In the genomic region with DNA sequence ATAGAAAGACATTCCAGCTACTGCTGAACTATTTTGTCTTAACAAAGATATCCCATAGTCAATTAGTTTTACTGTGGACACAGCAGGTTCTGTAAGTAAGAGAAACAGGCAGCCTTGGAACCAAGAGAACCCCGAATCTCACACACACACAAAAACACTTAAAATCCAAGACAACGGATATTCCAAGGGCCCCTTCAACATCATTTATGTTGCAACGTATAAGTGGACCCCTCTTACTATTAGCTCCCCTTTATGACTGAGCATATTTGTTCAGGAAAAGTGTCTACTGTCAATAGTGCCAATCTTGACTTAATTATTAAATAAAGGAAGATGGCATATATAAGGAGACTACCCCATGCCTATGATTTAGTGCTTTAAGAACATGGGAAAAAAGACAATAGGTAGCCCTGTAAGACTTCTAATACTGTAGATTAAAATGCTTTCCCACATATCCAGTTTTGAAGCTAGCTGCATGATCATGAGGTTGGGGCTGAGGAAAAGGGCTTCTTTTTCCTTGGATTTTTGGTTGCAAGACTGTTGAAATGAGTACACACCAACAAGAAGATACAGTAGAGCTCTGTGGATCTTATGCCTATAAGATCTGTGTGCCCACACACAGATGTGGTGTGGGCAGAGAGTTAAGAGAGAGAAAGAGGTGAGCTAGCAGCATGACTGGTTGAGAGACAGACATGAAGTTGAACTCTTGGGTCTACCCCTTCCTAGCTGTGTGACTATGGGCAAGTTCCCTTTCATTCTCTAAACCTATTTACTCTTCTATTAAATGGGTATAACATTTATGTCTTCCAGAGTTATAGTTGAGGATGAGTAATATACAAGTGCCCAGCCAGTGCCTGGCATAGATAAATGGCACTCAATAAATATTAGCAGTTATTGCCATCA, we compare ENCODE assay signal across 16 cellular contexts. TPM values are rescaled to one million over a fixed set of nuclear protein-coding genes. Genes with fewer than 3 reads are reported as not detected.
A peak's percentile ranks its signal among the peaks of the same experiment; 100 is the strongest.
DNase-seq lines count a peak whose midpoint lies in the region; ATAC-seq and TF ChIP-seq lines count a peak whose summit lies in the region.
"Had no signal": no experiment of that assay in that cellular context is flagged by ENCODE, and none has a peak within 500 bp of the region (broad histone marks: within the 10 kb centered on the region; RNA-seq: fewer than 3 reads in every experiment).

No MANE protein-coding gene starts in this region.

- H3K27me3 ChIP-seq in uterus, result no peaks in the 10 kb centered on the region
- H3K27me3 ChIP-seq: testis had no signal

- H3K27ac ChIP-seq in uterus, result no peak overlapping the region
- H3K27ac ChIP-seq: testis, WERI-Rb-1 had no signal

- H3K4me3 ChIP-seq in uterus, result no peak overlapping the region
- H3K4me3 ChIP-seq: testis had no signal

- peaks cover 3% of the 10 kb centered on the region for H3K9me3 Mint-ChIP-seq in activated CD4-positive, alpha-beta T cell treated with anti-CD3 and anti-CD28 coated beads, Interleukin-2, amount 10 ng/mL, durations not matched to agents 7 days and 5 days
- no peaks in the 10 kb centered on the region for H3K9me3 Mint-ChIP-seq in activated naive CD8-positive, alpha-beta T cell treated with anti-CD3 and anti-CD28 coated beads, Interleukin-2, amount 50 U/mL, for 24 hours
- H3K9me3 Mint-ChIP-seq in neural crest cell (peaks cover 16% of the 10 kb centered on the region), CD14-positive monocyte (no peaks in the 10 kb centered on the region)

- H3K27me3 Mint-ChIP-seq in activated CD4-positive, alpha-beta T cell treated with anti-CD3 and anti-CD28 coated beads, Interleukin-2, amount 10 ng/mL, durations not matched to agents 7 days and 5 days, result peaks cover 8% of the 10 kb centered on the region
- peaks cover 8% of the 10 kb centered on the region for H3K27me3 Mint-ChIP-seq in activated naive CD8-positive, alpha-beta T cell treated with anti-CD3 and anti-CD28 coated beads, Interleukin-2, amount 50 U/mL, for 24 hours
- peaks cover 10% of the 10 kb centered on the region for H3K27me3 Mint-ChIP-seq in neural crest cell (ENCODE audit: low read depth)
- H3K27me3 Mint-ChIP-seq in CD14-positive monocyte (ENCODE audit: low read depth in 3 of 3), result peaks cover 3 to 8% (median 7%) of the 10 kb centered on the region in 3 donors

- ATAC-seq in activated naive CD8-positive, alpha-beta T cell treated with anti-CD3 and anti-CD28 coated beads, Interleukin-2, amount 50 U/mL, for 24 hours, result no peak
- ATAC-seq: PC-3 had no signal

- no peaks in the 10 kb centered on the region for H3K4me1 ChIP-seq in uterus

- intact Hi-C loops in CD14-positive monocyte (cut with micrococcal nuclease) (no loop called here), uterus (cut with DNase I; ENCODE audit: low total_unique reads) (no loop called here)

- no peaks in the 10 kb centered on the region for H3K36me3 ChIP-seq in uterus

- peak overlapping the region; percentile 95 for H3K27ac Mint-ChIP-seq in activated CD4-positive, alpha-beta T cell treated with anti-CD3 and anti-CD28 coated beads, Interleukin-2, amount 10 ng/mL, durations not matched to agents 7 days and 5 days
- no peak overlapping the region for H3K27ac Mint-ChIP-seq in activated naive CD8-positive, alpha-beta T cell treated with anti-CD3 and anti-CD28 coated beads, Interleukin-2, amount 50 U/mL, for 24 hours
- H3K27ac Mint-ChIP-seq in neural crest cell (ENCODE audit: unreplicated experiment), result no peak overlapping the region
- H3K27ac Mint-ChIP-seq in CD14-positive monocyte, result no peak overlapping the region

- TF ChIP-seq CTCF in neural crest cell (conservative IDR thresholded peaks at IDR 0.05), result no peak
- no peak for TF ChIP-seq CTCF in CD14-positive monocyte (IDR thresholded peaks at IDR 0.05)
- no peak for TF ChIP-seq CTCF in uterus (IDR thresholded peaks at IDR 0.05)

- no peaks in the 10 kb centered on the region for H3K9me3 ChIP-seq in uterus
- H3K9me3 ChIP-seq: testis had no signal

- peaks cover 62% of the 10 kb centered on the region for H3K36me3 Mint-ChIP-seq in activated CD4-positive, alpha-beta T cell treated with anti-CD3 and anti-CD28 coated beads, Interleukin-2, amount 10 ng/mL, durations not matched to agents 7 days and 5 days (ENCODE audit: low read depth)
- peaks cover 25% of the 10 kb centered on the region for H3K36me3 Mint-ChIP-seq in activated naive CD8-positive, alpha-beta T cell treated with anti-CD3 and anti-CD28 coated beads, Interleukin-2, amount 50 U/mL, for 24 hours (ENCODE audit: low read depth)
- peaks cover 38% of the 10 kb centered on the region for H3K36me3 Mint-ChIP-seq in neural crest cell (ENCODE audit: low read depth)
- peaks cover 5% of the 10 kb centered on the region in 2 donors for H3K36me3 Mint-ChIP-seq in CD14-positive monocyte

- peak; percentile 4 for TF ChIP-seq POLR2A in GM19099 (IDR thresholded peaks at IDR 0.05; ENCODE audit: extremely low read depth, insufficient read length, low read depth)
- no peak for TF ChIP-seq POLR2A in uterus (IDR thresholded peaks at IDR 0.05)

- H3K4me3 Mint-ChIP-seq in activated CD4-positive, alpha-beta T cell treated with anti-CD3 and anti-CD28 coated beads, Interleukin-2, amount 10 ng/mL, durations not matched to agents 7 days and 5 days, result peak overlapping the region; percentile 87
- peak overlapping the region; percentile 91 for H3K4me3 Mint-ChIP-seq in activated naive CD8-positive, alpha-beta T cell treated with anti-CD3 and anti-CD28 coated beads, Interleukin-2, amount 50 U/mL, for 24 hours
- H3K4me3 Mint-ChIP-seq in neural crest cell (peak overlapping the region; percentile 50), CD14-positive monocyte (no peak overlapping the region)

- POLR2A ChIA-PET in activated CD4-positive, alpha-beta T cell treated with anti-CD3 and anti-CD28 coated beads, Interleukin-2, amount 10 ng/mL, durations not matched to agents 7 days and 5 days (lab: Charles Lee), result no interaction called here

- DNase-seq in activated CD4-positive, alpha-beta T cell treated with anti-CD3 and anti-CD28 coated beads, Interleukin-2, amount 10 ng/mL, durations not matched to agents 7 days and 5 days, result no peak
- no peak for DNase-seq in activated CD4-positive, alpha-beta T cell treated with anti-CD3 and anti-CD28 coated beads, Interleukin-2, amount 50 U/mL, for 1 hour
- no peak for DNase-seq in activated naive CD8-positive, alpha-beta T cell treated with anti-CD3 and anti-CD28 coated beads, Interleukin-2, amount 50 U/mL, for 24 hours
- DNase-seq in neural crest cell (ENCODE audit: low read depth, low spot score) (no peak), CD14-positive monocyte (ENCODE audit: low spot score) (no peak), uterus (no peak)
- DNase-seq in activated CD4-positive, CD25-positive, alpha-beta regulatory T cell (lab: John Stamatoyannopoulos, UW), result no peak
- DNase-seq: activated T-cell treated with anti-CD3 and anti-CD28 coated beads for 4 hours, anterior cingulate cortex, GF-D8, NCI-H2081, NCI-H524 treated with DMSO at 0.1 percent for 48 hours, PC-3, testis, WERI-Rb-1 had no signal

- CTCF ChIA-PET in activated CD4-positive, alpha-beta T cell treated with anti-CD3 and anti-CD28 coated beads, Interleukin-2, amount 10 ng/mL, durations not matched to agents 7 days and 5 days (lab: Charles Lee), result interaction anchor here (1.2 to 2.5 kb wide), 4 partner anchors 12 to 74 kb away, joined by 3 to 8 read pairs (median 5); no protein-coding TSS in a partner anchor

- H3K4me1 Mint-ChIP-seq in activated CD4-positive, alpha-beta T cell treated with anti-CD3 and anti-CD28 coated beads, Interleukin-2, amount 10 ng/mL, durations not matched to agents 7 days and 5 days, result peaks cover 66% of the 10 kb centered on the region
- H3K4me1 Mint-ChIP-seq in activated naive CD8-positive, alpha-beta T cell treated with anti-CD3 and anti-CD28 coated beads, Interleukin-2, amount 50 U/mL, for 24 hours, result peaks cover 70% of the 10 kb centered on the region
- peaks cover 25% of the 10 kb centered on the region for H3K4me1 Mint-ChIP-seq in neural crest cell
- H3K4me1 Mint-ChIP-seq in CD14-positive monocyte, result peaks cover 40% of the 10 kb centered on the region

RNA-seq across cellular contexts. Expression of gene MMD, which starts 3.0 kb away (rescaled TPM):
- total RNA-seq in activated CD4-positive, alpha-beta T cell treated with anti-CD3 and anti-CD28 coated beads, Interleukin-2, amount 10 ng/mL, durations not matched to agents 7 days and 5 days, result 10 to 100 TPM; 28.9 to 34.0 TPM
- total RNA-seq in neural crest cell (46.6 TPM in 2 replicates), uterus (10 to 100 TPM in 3 of 4 donors, 1 to 10 TPM in 1; 1.3 to 27.9 (median 14.2) TPM)
- 1 to 10 TPM; 3.4 to 4.6 TPM for polyA plus RNA-seq in CD14-positive monocyte

Comparison
In these comparisons a context has a peak if more than half of its experiments do, and no peak if none do; other contexts are left out.
1. H3K4me3 Mint-ChIP-seq: peak in activated CD4-positive, alpha-beta T cell treated with anti-CD3 and anti-CD28 coated beads, Interleukin-2, amount 10 ng/mL, durations not matched to agents 7 days and 5 days (single experiment), activated naive CD8-positive, alpha-beta T cell treated with anti-CD3 and anti-CD28 coated beads, Interleukin-2, amount 50 U/mL, for 24 hours (single experiment) and neural crest cell (single experiment); none in CD14-positive monocyte (0 of 2).